ENCODE assay signal across 26 cellular contexts in the genomic region with DNA sequence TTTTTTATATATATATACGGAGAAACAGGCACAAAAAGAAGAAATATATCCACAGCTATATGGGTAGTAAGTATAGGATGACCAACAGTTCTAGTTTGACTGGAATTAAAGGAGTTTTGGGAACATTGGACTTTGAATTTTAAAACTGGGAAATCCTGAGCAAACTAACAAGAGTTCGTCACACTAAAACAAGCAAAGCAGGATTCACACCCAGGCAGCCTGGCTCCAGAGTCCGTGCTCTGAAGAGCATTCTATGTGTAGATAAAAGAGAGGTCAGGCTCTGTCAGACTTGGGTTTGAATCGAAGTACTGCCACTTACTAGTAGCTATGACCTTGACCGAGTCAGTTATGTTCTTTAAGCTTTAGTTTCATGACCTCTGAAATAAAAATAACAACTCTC.
"Had no signal": no experiment of that assay in that cellular context is flagged by ENCODE, and none has a peak within 500 bp of the region (broad histone marks: within the 10 kb centered on the region; RNA-seq: fewer than 3 reads in every experiment).

No MANE protein-coding gene starts in this region.

- H3K27ac ChIP-seq: stomach, suprapubic skin, testis, thoracic aorta, thyroid gland, tibial artery, tibial nerve, transverse colon, upper lobe of left lung, upper lobe of right lung, uterus, vagina had no signal

- H3K9me3 ChIP-seq: stomach, suprapubic skin, testis, thoracic aorta, thyroid gland, tibial artery, tibial nerve, transverse colon, upper lobe of left lung, upper lobe of right lung, uterus, vagina had no signal

- H3K36me3 ChIP-seq: stomach, suprapubic skin, thoracic aorta, thyroid gland, tibial artery, tibial nerve, transverse colon, upper lobe of left lung, upper lobe of right lung, uterus, vagina had no signal

- DNase-seq: stimulated activated CD4-positive, alpha-beta T cell treated with anti-CD3 and anti-CD28 coated beads, Interleukin-2, amount 100 ng/mL, for 48 hours; stimulated activated CD4-positive, alpha-beta T cell treated with anti-CD3 and anti-CD28 coated beads, Interleukin-4, amount 100 ng/mL, for 1 hour; stimulated activated CD4-positive, alpha-beta T cell treated with anti-CD3 and anti-CD28 coated beads, Interleukin-4, amount 100 ng/mL, for 24 hours; stimulated activated CD4-positive, alpha-beta T cell treated with anti-CD3 and anti-CD28 coated beads, Interleukin-4, amount 100 ng/mL, for 4 hours; stimulated activated CD8-positive, alpha-beta memory T cell treated with anti-CD3 and anti-CD28 coated beads, Interleukin-4, amount 100 ng/mL, for 48 hours; stimulated activated naive B cell treated with anti-CD40 and anti-IgM and Interleukin-4, amounts not matched to agents 10 μg/mL and 1 μg/mL and 100 μg/mL, for 72 hours; stimulated activated naive CD4-positive, alpha-beta T cell; stimulated activated naive CD4-positive, alpha-beta T cell treated with Interleukin-2 at 50 U/mL for 16 hours; stimulated activated naive CD8-positive, alpha-beta T cell treated with anti-CD3 and anti-CD28 coated beads, Interleukin-15, amount 100 ng/mL, for 72 hours; stomach; substantia nigra; testis; thyroid gland; tibial artery; transverse colon; trophoblast cell; upper lobe of left lung; upper lobe of right lung; uterus had no signal

- ATAC-seq: stimulated activated effector memory CD8-positive, alpha-beta T cell treated with anti-CD3 and anti-CD28 coated beads, Interleukin-12 subunit alpha, Interleukin-12 subunit beta, amount 100 ng/mL, for 72 hours; stimulated activated memory B cell treated with anti-CD40 and anti-IgM and Interleukin-4, amounts not matched to agents 10 μg/mL and 1 μg/mL and 100 μg/mL, for 72 hours; stimulated activated naive B cell treated with anti-CD40 and anti-IgM and Interleukin-4, amounts not matched to agents 10 μg/mL and 1 μg/mL and 100 μg/mL, for 72 hours; stimulated activated naive CD8-positive, alpha-beta T cell treated with anti-CD3 and anti-CD28 coated beads, Interleukin-15, amount 100 ng/mL, for 72 hours; upper lobe of right lung had no signal

- H3K4me1 ChIP-seq: stomach, suprapubic skin, testis, thyroid gland, tibial artery, tibial nerve, transverse colon, upper lobe of left lung, upper lobe of right lung, uterus, vagina had no signal

- H3K27me3 ChIP-seq: stomach, suprapubic skin, testis, thyroid gland, tibial artery, tibial nerve, transverse colon, upper lobe of left lung, upper lobe of right lung, uterus, vagina had no signal

- H3K4me3 ChIP-seq: stomach, suprapubic skin, testis, thoracic aorta, thyroid gland, tibial artery, tibial nerve, transverse colon, upper lobe of left lung, upper lobe of right lung, uterus, vagina had no signal

- FAIRE-seq: urothelium cell line had no signal
